In the genomic region with DNA sequence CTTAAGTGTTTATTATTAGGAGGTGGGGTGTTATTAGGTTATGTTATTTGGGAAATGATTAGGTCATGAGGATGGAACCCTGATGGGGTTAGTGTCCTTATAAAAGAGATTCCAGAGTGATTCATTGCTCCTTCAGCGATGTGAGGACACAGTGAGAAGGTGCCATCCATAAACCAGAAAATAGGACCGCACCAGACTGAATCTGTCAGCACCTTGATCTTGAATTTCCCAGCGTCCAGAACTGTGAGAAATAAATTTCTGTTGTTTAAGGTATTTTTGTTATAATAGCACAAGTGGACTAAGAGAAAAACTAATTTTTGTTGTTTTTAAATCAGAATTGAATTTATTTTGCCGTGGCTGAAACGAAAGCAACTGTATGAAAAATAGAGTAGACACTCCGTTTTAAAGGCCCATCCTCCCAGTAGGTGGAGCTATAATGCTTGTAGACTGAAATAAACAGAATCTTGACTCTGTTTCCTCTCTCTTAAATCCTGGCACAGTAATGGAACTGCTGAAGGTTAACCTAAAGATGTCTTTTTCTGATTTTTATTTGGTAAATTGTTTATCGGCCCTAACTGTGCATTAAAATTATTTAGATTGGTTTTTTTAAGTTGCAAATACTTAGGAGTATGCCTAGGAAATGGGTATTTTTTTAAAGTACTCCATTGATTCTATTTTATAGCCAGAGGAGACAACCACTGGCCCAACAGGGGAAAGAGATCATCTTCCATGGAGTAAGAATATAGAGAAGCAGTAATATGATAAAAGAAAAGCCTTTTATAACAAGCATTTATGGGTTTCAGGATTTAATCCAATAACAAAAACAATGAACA, we compare ENCODE assay signal across 8 cellular contexts.
DNase-seq lines count a peak whose midpoint lies in the region; ATAC-seq, FAIRE-seq and TF ChIP-seq lines count a peak whose summit lies in the region.

No MANE protein-coding gene starts in this region.

- POLR2A ChIA-PET in WTC11 (lab: Charles Lee): no interaction called here

- TF ChIP-seq CTCF in WTC11 (IDR thresholded peaks at IDR 0.05) (peak; percentile 43; the same call in 1 of the 2 replicates), fibroblast of pulmonary artery (IDR thresholded peaks at IDR 0.05; ENCODE audit: low read length, missing control alignments) (peak; percentile 73)

- DNase-seq in AG20443 (ENCODE audit: low spot score): peak; percentile 51
- peak; percentile 5 for DNase-seq in GM12891 (ENCODE audit: insufficient read length, low spot score)
- peak; percentile 1 for DNase-seq in NCI-H1436 (lab: John Stamatoyannopoulos, UW)
- DNase-seq in WTC11 (ENCODE audit: low spot score): peak; percentile 13
- DNase-seq in fibroblast of pulmonary artery (ENCODE audit: low read depth): peak; percentile 79
- peak; percentile 36 for DNase-seq in non-pigmented ciliary epithelial cell (ENCODE audit: low read depth)

- H3K4me3 Mint-ChIP-seq in WTC11: peak overlapping the region; percentile 62

- no peak for FAIRE-seq in GM12891 (lab: Jason Lieb, UNC)

- ATAC-seq in HG02852 (IDR thresholded peaks at IDR 0.05; ENCODE audit: unreplicated experiment) (peak; percentile 87), WTC11 (peak; percentile 81), GM19328 (IDR thresholded peaks at IDR 0.05; ENCODE audit: unreplicated experiment) (no peak)

- no peaks in the 10 kb centered on the region for H3K27me3 Mint-ChIP-seq in WTC11 (ENCODE audit: low read depth)

- no peaks in the 10 kb centered on the region for H3K9me3 Mint-ChIP-seq in WTC11

- H3K36me3 Mint-ChIP-seq in WTC11: no peaks in the 10 kb centered on the region

- H3K4me1 Mint-ChIP-seq in WTC11: peaks cover 11% of the 10 kb centered on the region

- no peak for TF ChIP-seq POLR2A in GM12891 (IDR thresholded peaks at IDR 0.05; ENCODE audit: low read depth, low read length)

- peak overlapping the region; percentile 64 for H3K4me3 ChIP-seq in fibroblast of pulmonary artery (replicated peaks; ENCODE audit: low read depth, low read length)

- no peak overlapping the region for H3K27ac Mint-ChIP-seq in WTC11

- CTCF ChIA-PET in WTC11 (lab: Charles Lee): interaction anchor here (0.9 kb wide), 1 partner anchor 13 kb away, joined by 3 read pairs; no protein-coding TSS in a partner anchor

TF ChIP-seq in GM12891, 5 proteins besides CTCF, POLR2A, EP300 and RAD21:
- TF ChIP-seq PAX5 (IDR thresholded peaks at IDR 0.05; ENCODE audit: insufficient read depth, low read length, severe bottlenecking): no peak
- TF ChIP-seq POU2F2 (IDR thresholded peaks at IDR 0.05; ENCODE audit: low read depth, low read length): no peak
- no peak for TF ChIP-seq TAF1 (IDR thresholded peaks at IDR 0.05; ENCODE audit: low read depth, low read length)
- TF ChIP-seq POLR2AphosphoS5 (IDR thresholded peaks at IDR 0.05; ENCODE audit: low read depth, low read length): no peak
- TF ChIP-seq SPI1 (IDR thresholded peaks at IDR 0.05; ENCODE audit: low read depth, low read length): no peak

TF ChIP-seq in WTC11, 78 proteins besides CTCF, POLR2A, EP300 and RAD21 (continues in another document):
- TF ChIP-seq ZNF416 (CRISPR knock-in tag; IDR thresholded peaks at IDR 0.05): no peak
- TF ChIP-seq TCF7 (CRISPR knock-in tag; IDR thresholded peaks at IDR 0.05; ENCODE audit: low read depth): no peak
- no peak for TF ChIP-seq ATF1 (CRISPR knock-in tag; IDR thresholded peaks at IDR 0.05)
- no peak for TF ChIP-seq RORB (CRISPR knock-in tag; IDR thresholded peaks at IDR 0.05)
- TF ChIP-seq, protein P1, sequence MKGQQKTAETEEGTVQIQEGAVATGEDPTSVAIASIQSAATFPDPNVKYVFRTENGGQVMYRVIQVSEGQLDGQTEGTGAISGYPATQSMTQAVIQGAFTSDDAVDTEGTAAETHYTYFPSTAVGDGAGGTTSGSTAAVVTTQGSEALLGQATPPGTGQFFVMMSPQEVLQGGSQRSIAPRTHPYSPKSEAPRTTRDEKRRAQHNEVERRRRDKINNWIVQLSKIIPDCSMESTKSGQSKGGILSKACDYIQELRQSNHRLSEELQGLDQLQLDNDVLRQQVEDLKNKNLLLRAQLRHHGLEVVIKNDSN (CRISPR knock-in tag; IDR thresholded peaks at IDR 0.05): no peak
- no peak for TF ChIP-seq ATF6 (CRISPR knock-in tag; IDR thresholded peaks at IDR 0.05)
- no peak for TF ChIP-seq ZNF671 (CRISPR knock-in tag; IDR thresholded peaks at IDR 0.05)
- no peak for TF ChIP-seq MXD4 (CRISPR knock-in tag; IDR thresholded peaks at IDR 0.05; ENCODE audit: borderline replicate concordance)
- no peak for TF ChIP-seq SMAD3 (CRISPR knock-in tag; IDR thresholded peaks at IDR 0.05; ENCODE audit: borderline replicate concordance)
- TF ChIP-seq, protein P2, sequence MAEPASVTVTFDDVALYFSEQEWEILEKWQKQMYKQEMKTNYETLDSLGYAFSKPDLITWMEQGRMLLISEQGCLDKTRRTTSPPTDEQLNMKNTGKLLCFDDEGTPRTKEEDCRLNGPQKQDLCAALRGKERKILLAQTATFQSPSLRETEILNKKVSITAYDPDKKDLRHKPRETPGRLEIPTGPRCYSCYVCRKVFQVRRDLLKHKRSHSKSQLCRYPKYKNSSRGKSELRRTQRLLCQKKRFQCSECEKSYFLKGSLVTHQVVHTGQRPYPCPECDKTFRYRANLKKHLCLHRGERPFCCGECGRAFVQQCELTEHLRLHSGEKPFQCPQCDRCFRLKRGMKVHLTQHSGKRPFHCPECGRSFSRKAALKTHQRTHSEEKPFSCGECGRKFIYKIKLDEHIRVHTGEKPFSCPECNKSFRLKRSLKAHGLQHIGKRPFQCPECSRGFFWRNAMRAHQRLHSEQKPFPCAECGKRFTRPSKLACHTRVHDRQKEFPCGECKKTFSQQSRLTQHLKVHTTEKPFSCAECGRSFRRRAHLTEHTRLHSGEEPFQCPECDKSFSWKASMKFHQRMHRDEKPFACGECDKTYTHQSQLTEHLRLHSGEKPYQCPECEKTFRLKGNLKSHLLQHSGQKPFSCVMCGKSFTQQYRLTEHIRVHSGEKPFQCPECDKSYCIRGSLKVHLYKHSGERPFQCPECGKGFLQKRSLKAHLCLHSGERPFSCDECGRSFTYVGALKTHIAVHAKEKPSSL (CRISPR knock-in tag; conservative IDR thresholded peaks at IDR 0.05): no peak
- TF ChIP-seq NFE2L1 (CRISPR knock-in tag; IDR thresholded peaks at IDR 0.05): no peak
- TF ChIP-seq CBFB (CRISPR knock-in tag; IDR thresholded peaks at IDR 0.05; ENCODE audit: low read depth): no peak
- no peak for TF ChIP-seq JAZF1 (CRISPR knock-in tag; IDR thresholded peaks at IDR 0.05)
- no peak for TF ChIP-seq ELF4 (CRISPR knock-in tag; IDR thresholded peaks at IDR 0.05; ENCODE audit: low read depth)
- TF ChIP-seq AR (CRISPR knock-in tag; IDR thresholded peaks at IDR 0.05): no peak
- TF ChIP-seq ZNF138 (CRISPR knock-in tag; conservative IDR thresholded peaks at IDR 0.05): no peak

Comparison
In these comparisons a context has a peak if more than half of its experiments do, and no peak if none do; other contexts are left out.
1. DNase-seq: peak in every context shown above with its lines; median percentile 79 in fibroblast of pulmonary artery; 51 in AG20443; 36 in non-pigmented ciliary epithelial cell; 13 in WTC11; 5 in GM12891; 1 in NCI-H1436.